9 cellular contexts compared by ENCODE assay signal in genomic region chr5:171629221-171630005, GRCh38.
DNase-seq lines count a peak whose midpoint lies in the region; ATAC-seq and TF ChIP-seq lines count a peak whose summit lies in the region.
"Had no signal": no experiment of that assay in that cellular context is flagged by ENCODE, and none has a peak within 500 bp of the region (broad histone marks: within the 10 kb centered on the region; RNA-seq: fewer than 3 reads in every experiment).

No MANE protein-coding gene starts in this region.

- 60% methylated on average over 11 of the region's 11 CpGs for WGBS in prostate gland

- H3K4me3 Mint-ChIP-seq in brain: peak overlapping the region in 3 of 5 experiments; percentile 50 to 69 (median 68)

- DNase-seq in DMS53 treated with DMSO at 0.1 percent for 48 hours (lab: John Stamatoyannopoulos, UW; ENCODE audit: unreplicated experiment): peak; percentile 48
- DNase-seq in lower lobe of right lung: no peak
- no peak for DNase-seq in NCI-H774 (lab: John Stamatoyannopoulos, UW)
- DNase-seq in NCI-H146 (lab: John Stamatoyannopoulos, UW): no peak
- no peak for DNase-seq in Peyer's patch
- no peak for DNase-seq in prostate gland (ENCODE audit: low spot score)
- DNase-seq: cortex of kidney had no signal

- H3K4me1 ChIP-seq in lower lobe of right lung (peaks cover 21% of the 10 kb centered on the region), Peyer's patch (peaks cover 0 to 6% (median 0%) of the 10 kb centered on the region in 4 donors), prostate gland (replicated peaks) (no peaks in the 10 kb centered on the region)

- TF ChIP-seq RAD21 in Ishikawa (IDR thresholded peaks at IDR 0.05; ENCODE audit: low read depth): peak; percentile 38

- H3K9me3 Mint-ChIP-seq in brain: peaks cover 0 to 6% (median 0%) of the 10 kb centered on the region in 5 experiments

- peak; percentile 28 to 51 for ATAC-seq in lower lobe of right lung

- H3K27ac Mint-ChIP-seq in brain: peak overlapping the region in 2 of 5 experiments; percentile 60 to 65

- H3K27me3 ChIP-seq in lower lobe of right lung (ENCODE audit: low read depth) (no peaks in the 10 kb centered on the region), Peyer's patch (no peaks in the 10 kb centered on the region), prostate gland (replicated peaks; ENCODE audit: insufficient read depth) (no peaks in the 10 kb centered on the region)

- H3K27ac ChIP-seq in lower lobe of right lung (no peak overlapping the region), Peyer's patch (no peak overlapping the region), prostate gland (no peak overlapping the region)

- peaks cover 23% of the 10 kb centered on the region for H3K4me1 Mint-ChIP-seq in brain

- no peak overlapping the region for H3K4me3 ChIP-seq in lower lobe of right lung
- no peak overlapping the region for H3K4me3 ChIP-seq in Peyer's patch
- no peak overlapping the region for H3K4me3 ChIP-seq in prostate gland

- no peaks in the 10 kb centered on the region for H3K9me3 ChIP-seq in lower lobe of right lung
- no peaks in the 10 kb centered on the region for H3K9me3 ChIP-seq in Peyer's patch
- no peaks in the 10 kb centered on the region for H3K9me3 ChIP-seq in prostate gland

- H3K36me3 Mint-ChIP-seq in brain: no peaks in the 10 kb centered on the region

- no peak for TF ChIP-seq CTCF in brain (conservative IDR thresholded peaks at IDR 0.05)
- no peak for TF ChIP-seq CTCF in lower lobe of right lung (IDR thresholded peaks at IDR 0.05)
- TF ChIP-seq CTCF in Peyer's patch (IDR thresholded peaks at IDR 0.05): no peak
- TF ChIP-seq CTCF in prostate gland (IDR thresholded peaks at IDR 0.05): no peak

- peaks cover 42% of the 10 kb centered on the region for H3K27me3 Mint-ChIP-seq in brain

- TF ChIP-seq EP300 in Ishikawa (IDR thresholded peaks at IDR 0.05; ENCODE audit: borderline replicate concordance): no peak

- intact Hi-C loops in lower lobe of right lung (cut with DNase I): no loop called here
- intact Hi-C loops in prostate gland (cut with DNase I): loop anchor here (2.0 to 5.0 kb wide), 3 partner anchors 211 to 273 kb away; partner anchors contain the start of gene FGF18

- no peak for TF ChIP-seq POLR2A in Peyer's patch (IDR thresholded peaks at IDR 0.05)
- no peak for TF ChIP-seq POLR2A in prostate gland (IDR thresholded peaks at IDR 0.05)

- H3K36me3 ChIP-seq in lower lobe of right lung: no peaks in the 10 kb centered on the region
- H3K36me3 ChIP-seq in Peyer's patch: no peaks in the 10 kb centered on the region
- H3K36me3 ChIP-seq in prostate gland: no peaks in the 10 kb centered on the region

TF ChIP-seq in Ishikawa, 13 proteins besides CTCF, POLR2A, EP300 and RAD21:
- no peak for TF ChIP-seq USF1 (IDR thresholded peaks at IDR 0.05)
- no peak for TF ChIP-seq REST (IDR thresholded peaks at IDR 0.05; ENCODE audit: low read depth)
- no peak for TF ChIP-seq NFIC (IDR thresholded peaks at IDR 0.05)
- TF ChIP-seq ZBTB7A (IDR thresholded peaks at IDR 0.05; ENCODE audit: low read depth): no peak
- no peak for TF ChIP-seq EGR1 (IDR thresholded peaks at IDR 0.05)
- no peak for TF ChIP-seq MAX (IDR thresholded peaks at IDR 0.05)
- no peak for TF ChIP-seq YY1 (IDR thresholded peaks at IDR 0.05; ENCODE audit: low read depth)
